ENCODE assay signal across 20 cellular contexts in genomic region chr11:106378513-106379179, GRCh38.
"Had no signal": no experiment of that assay in that cellular context is flagged by ENCODE, and none has a peak within 500 bp of the region (broad histone marks: within the 10 kb centered on the region; RNA-seq: fewer than 3 reads in every experiment).

No MANE protein-coding gene starts in this region.

- H3K4me3 ChIP-seq: gastroesophageal sphincter, heart left ventricle, sigmoid colon, transverse colon, uterus had no signal

- H3K4me1 ChIP-seq: gastroesophageal sphincter, heart left ventricle, sigmoid colon, transverse colon, uterus had no signal

- ATAC-seq: activated T-cell treated with anti-CD3 and anti-CD28 coated beads, Interleukin-2, amount 50 U/mL, for 4 hours; gastroesophageal sphincter; heart left ventricle; left ventricle myocardium superior; stimulated activated naive B cell treated with anti-CD40 and anti-IgM and Interleukin-4, amounts not matched to agents 10 μg/mL and 1 μg/mL and 100 μg/mL, for 72 hours had no signal

- DNase-seq: activated CD4-positive, alpha-beta T cell treated with anti-CD3 and anti-CD28 coated beads for 4 hours; activated CD4-positive, alpha-beta T cell treated with anti-CD3 and anti-CD28 coated beads, Interleukin-2, amount 50 U/mL, for 48 hours; activated CD4-positive, CD25-positive, alpha-beta regulatory T cell; activated CD8-positive, alpha-beta memory T cell treated with anti-CD3 and anti-CD28 coated beads, Interleukin-2, amount 50 U/mL, for 48 hours; activated naive CD4-positive, alpha-beta T cell treated with Interleukin-2 at 50 U/mL for 16 hours; activated naive CD8-positive, alpha-beta T cell treated with anti-CD3 and anti-CD28 coated beads for 36 hours; activated T-cell treated with anti-CD3 and anti-CD28 coated beads, Interleukin-2, amount 50 U/mL, for 4 hours; cerebellar nuclear complex; heart left ventricle; left ventricle myocardium superior; naive B cell; posterior cingulate gyrus; sigmoid colon; stimulated activated CD4-positive, alpha-beta T cell treated with anti-CD3 and anti-CD28 coated beads, Interleukin-2, amount 100 ng/mL, for 48 hours; stimulated activated CD8-positive, alpha-beta memory T cell treated with anti-CD3 and anti-CD28 coated beads, Interleukin-4, amount 100 ng/mL, for 48 hours; stimulated activated naive B cell treated with anti-CD40 and anti-IgM and Interleukin-4, amounts not matched to agents 10 μg/mL and 1 μg/mL and 100 μg/mL, for 72 hours; transverse colon; uterus had no signal

- H3K36me3 ChIP-seq: gastroesophageal sphincter, heart left ventricle, sigmoid colon, transverse colon, uterus had no signal

- H3K9me3 ChIP-seq: gastroesophageal sphincter, heart left ventricle, transverse colon, uterus had no signal

- H3K27ac ChIP-seq: epithelial cell of prostate, gastroesophageal sphincter, heart left ventricle, sigmoid colon, transverse colon, uterus had no signal

- H3K27me3 ChIP-seq: gastroesophageal sphincter, heart left ventricle, sigmoid colon, transverse colon, uterus had no signal
